Comparison of ENCODE assay signal across 28 cellular contexts in genomic region chr19:33505168-33505567, GRCh38.
"Had no signal": no experiment of that assay in that cellular context is flagged by ENCODE, and none has a peak within 500 bp of the region (broad histone marks: within the 10 kb centered on the region; RNA-seq: fewer than 3 reads in every experiment).

No MANE protein-coding gene starts in this region.

- ATAC-seq: activated T-cell treated with anti-CD3 and anti-CD28 coated beads, Interleukin-2, amount 50 U/mL, for 4 hours; foreskin keratinocyte; left lung; stimulated activated naive B cell treated with anti-CD40 and anti-IgM and Interleukin-4, amounts not matched to agents 10 μg/mL and 1 μg/mL and 100 μg/mL, for 72 hours had no signal

- H3K27ac Mint-ChIP-seq: activated naive CD8-positive, alpha-beta T cell treated with anti-CD3 and anti-CD28 coated beads for 36 hours; activated T-helper 2 cell treated with anti-CD3 and anti-CD28 coated beads, Interferon-gamma antibody, Interleukin-2, Interleukin-4, amounts not matched to agents 10 μg/mL and 5 μg/mL and 100 μg/mL, durations not matched to agents 14 hours and 24 hours and 36 hours; dendritic cell treated with granulocyte-macrophage colony-stimulating factor and Interleukin-4, amounts not matched to agents 40 ng/mL and 50 ng/mL, for 4 days; stimulated activated naive B cell treated with anti-CD40 and anti-IgM and Interleukin-4, amounts not matched to agents 10 μg/mL and 1 μg/mL and 100 μg/mL, for 72 hours had no signal

- H3K9me3 ChIP-seq: left lung, sigmoid colon, transverse colon, vagina had no signal

- H3K27ac ChIP-seq: cardiac muscle cell, foreskin keratinocyte, hepatocyte, left lung, sigmoid colon, transverse colon, vagina had no signal

- H3K4me1 ChIP-seq: foreskin keratinocyte, left lung, sigmoid colon, transverse colon, vagina had no signal

- H3K9me3 Mint-ChIP-seq: activated T-cell treated with anti-CD3 and anti-CD28 coated beads, Interleukin-2, amount 50 U/mL, for 4 hours; dendritic cell treated with granulocyte-macrophage colony-stimulating factor and Interleukin-4, amounts not matched to agents 40 ng/mL and 50 ng/mL, for 4 days; immature natural killer cell; nephron; stimulated activated naive B cell treated with anti-CD40 and anti-IgM and Interleukin-4, amounts not matched to agents 10 μg/mL and 1 μg/mL and 100 μg/mL, for 72 hours had no signal

- H3K4me1 Mint-ChIP-seq: activated naive CD8-positive, alpha-beta T cell treated with anti-CD3 and anti-CD28 coated beads for 36 hours; nephron had no signal

- H3K27me3 ChIP-seq: cardiac muscle cell, foreskin keratinocyte, hepatocyte, left lung, sigmoid colon, transverse colon, vagina had no signal

- H3K27me3 Mint-ChIP-seq: activated naive CD8-positive, alpha-beta T cell treated with anti-CD3 and anti-CD28 coated beads for 36 hours; dendritic cell treated with granulocyte-macrophage colony-stimulating factor and Interleukin-4, amounts not matched to agents 40 ng/mL and 50 ng/mL, for 4 days; stimulated activated naive B cell treated with anti-CD40 and anti-IgM and Interleukin-4, amounts not matched to agents 10 μg/mL and 1 μg/mL and 100 μg/mL, for 72 hours had no signal

- H3K4me3 ChIP-seq: cardiac muscle cell, hepatocyte, left lung, sigmoid colon, smooth muscle cell, transverse colon, vagina had no signal

- DNase-seq: activated CD4-positive, alpha-beta T cell treated with anti-CD3 and anti-CD28 coated beads, Interleukin-2, amount 50 U/mL, for 4 hours; activated CD8-positive, alpha-beta memory T cell treated with anti-CD3 and anti-CD28 coated beads for 24 hours; activated CD8-positive, alpha-beta memory T cell treated with anti-CD3 and anti-CD28 coated beads, Interleukin-2, amount 50 U/mL, for 4 hours; activated naive CD4-positive, alpha-beta T cell treated with Interleukin-2 at 50 U/mL for 16 hours; activated naive CD8-positive, alpha-beta T cell treated with anti-CD3 and anti-CD28 coated beads for 36 hours; activated T-cell treated with anti-CD3 and anti-CD28 coated beads, Interleukin-2, amount 50 U/mL, for 4 hours; effector CD4-positive, alpha-beta T cell; foreskin keratinocyte; glutamatergic neuron; immature natural killer cell; mammary epithelial cell; midbrain; nucleus accumbens; sigmoid colon; stimulated activated CD4-positive, alpha-beta T cell treated with anti-CD3 and anti-CD28 coated beads, Interleukin-15, amount 100 ng/mL, for 24 hours; stimulated activated CD8-positive, alpha-beta memory T cell treated with anti-CD3 and anti-CD28 coated beads, Interleukin-4, amount 100 ng/mL, for 48 hours; stimulated activated naive B cell treated with anti-CD40 and anti-IgM and Interleukin-4, amounts not matched to agents 10 μg/mL and 1 μg/mL and 100 μg/mL, for 72 hours; T-helper 1 cell; T-helper 9 cell; transverse colon had no signal

- H3K36me3 ChIP-seq: cardiac muscle cell, vagina had no signal

- H3K4me3 Mint-ChIP-seq: activated naive CD8-positive, alpha-beta T cell treated with anti-CD3 and anti-CD28 coated beads for 36 hours; activated T-cell treated with anti-CD3 and anti-CD28 coated beads, Interleukin-2, amount 50 U/mL, for 4 hours; dendritic cell treated with granulocyte-macrophage colony-stimulating factor and Interleukin-4, amounts not matched to agents 40 ng/mL and 50 ng/mL, for 4 days; immature natural killer cell; nephron; stimulated activated naive B cell treated with anti-CD40 and anti-IgM and Interleukin-4, amounts not matched to agents 10 μg/mL and 1 μg/mL and 100 μg/mL, for 72 hours had no signal
